In genomic region chr9:93871286-93871685, GRCh38 we compare ENCODE assay signal across 17 cellular contexts.
"Had no signal": no experiment of that assay in that cellular context is flagged by ENCODE, and none has a peak within 500 bp of the region (broad histone marks: within the 10 kb centered on the region; RNA-seq: fewer than 3 reads in every experiment).

No MANE protein-coding gene starts in this region.

- H3K27me3 ChIP-seq: breast epithelium, foreskin keratinocyte, right lobe of liver, testis, transverse colon had no signal

- H3K4me3 ChIP-seq: breast epithelium, heart left ventricle, left ventricle myocardium inferior, right lobe of liver, testis, transverse colon had no signal

- H3K27ac ChIP-seq: breast epithelium, foreskin keratinocyte, heart left ventricle, left ventricle myocardium inferior, right lobe of liver, testis, transverse colon had no signal

- DNase-seq: activated CD4-positive, alpha-beta T cell treated with anti-CD3 and anti-CD28 coated beads for 1 hour; activated CD8-positive, alpha-beta memory T cell treated with anti-CD3 and anti-CD28 coated beads, Interleukin-2, amount 10 ng/mL, durations not matched to agents 7 days and 5 days; activated CD8-positive, alpha-beta T cell treated with anti-CD3 and anti-CD28 coated beads, Interleukin-2, amount 10 ng/mL, durations not matched to agents 7 days and 5 days; activated T-cell treated with anti-CD3 and anti-CD28 coated beads, Interleukin-2, amount 50 U/mL, for 48 hours; central memory CD4-positive, alpha-beta T cell; foreskin keratinocyte; heart left ventricle; left ventricle myocardium inferior; right lobe of liver; stimulated activated CD4-positive, alpha-beta T cell treated with anti-CD3 and anti-CD28 coated beads, Interleukin-4, amount 100 ng/mL, for 1 hour; stimulated activated naive CD8-positive, alpha-beta T cell treated with anti-CD3 and anti-CD28 coated beads, Interleukin-15, Interleukin-2, amounts not matched to agents 100 U/mL and 50 U/mL, for 24 hours; T-helper 9 cell; testis; transverse colon had no signal

- ATAC-seq: activated CD8-positive, alpha-beta memory T cell treated with anti-CD3 and anti-CD28 coated beads, Interleukin-2, amount 10 ng/mL, durations not matched to agents 7 days and 5 days; activated CD8-positive, alpha-beta T cell treated with anti-CD3 and anti-CD28 coated beads, Interleukin-2, amount 10 ng/mL, durations not matched to agents 7 days and 5 days; esophagus mucosa; foreskin keratinocyte; heart left ventricle; stimulated activated naive CD8-positive, alpha-beta T cell treated with anti-CD3 and anti-CD28 coated beads, Interleukin-15, Interleukin-2, amounts not matched to agents 100 U/mL and 50 U/mL, for 24 hours; WTC11 had no signal

- H3K36me3 ChIP-seq: breast epithelium, heart left ventricle, left ventricle myocardium inferior, right lobe of liver, transverse colon had no signal

- H3K9me3 ChIP-seq: right lobe of liver, testis had no signal
